ENCODE assay signal across 8 cellular contexts in genomic region chr10:69451209-69451783, GRCh38. TPM values are rescaled to one million over a fixed set of nuclear protein-coding genes. Genes with fewer than 3 reads are reported as not detected.
DNase-seq lines count a peak whose midpoint lies in the region; ATAC-seq, FAIRE-seq and TF ChIP-seq lines count a peak whose summit lies in the region.

TSS of gene TSPAN15 (plus strand) at chr10:69451465. CDS start at chr10:69451595, 130 bp downstream.

- CTCF ChIA-PET in HepG2 (lab: Yijun Ruan, JAX; ENCODE audit: low intra/inter-chr PET ratio, low total read pairs) = no interaction called here

- peaks cover 0 to 3% of the 10 kb centered on the region in 2 experiments; a peak in 2 of 5 replicates for H3K27me3 ChIP-seq in HepG2 (ENCODE audit: control insufficient read depth in 1 of 2, insufficient read depth in 2 of 2, low read length in 2 of 2)

- ATAC-seq in GM18520 (IDR thresholded peaks at IDR 0.05; ENCODE audit: unreplicated experiment) = peak; percentile 69
- peak; percentile 79 for ATAC-seq in HG03108 (IDR thresholded peaks at IDR 0.05; ENCODE audit: unreplicated experiment)
- peak; percentile 92 for ATAC-seq in HepG2

- no peaks in the 10 kb centered on the region for H3K79me2 ChIP-seq in HepG2 (ENCODE audit: insufficient read depth, low read length)

- POLR2A ChIA-PET in HepG2 (lab: Yijun Ruan, JAX) = no interaction called here

- no peak for TF ChIP-seq EP300 in HepG2 (IDR thresholded peaks at IDR 0.05; ENCODE audit: low read depth in 2 of 2, low read length in 2 of 2)
- TF ChIP-seq EP300 in HepG2 (CRISPR knock-in tag; IDR thresholded peaks at IDR 0.05; ENCODE audit: borderline replicate concordance) = no peak

- peak within 1 kb of the TSS; percentile 50 to 74 (median 58) for H3K4me3 ChIP-seq in HepG2 (replicated peaks in 1 of 3; ENCODE audit: insufficient read depth in 1 of 3, low read depth in 2 of 3, low read length in 3 of 3)

- TF ChIP-seq CTCF in HepG2 (CRISPR knock-in tag; IDR thresholded peaks at IDR 0.05) = no peak

- intact Hi-C loops in HepG2 (cut with micrococcal nuclease; ENCODE audit: unreplicated experiment) = no loop called here

- BruUV-seq in HepG2 (replicated peaks; lab: Mats Ljungman, UMichigan) = no TSS peak

- H2AFZ ChIP-seq in HepG2 (ENCODE audit: low read length) = peak within 1 kb of the TSS; percentile 90

- in situ Hi-C loops in HepG2 (cut with HindIII; ENCODE audit: extremely low pct_ligation_motif_present, low pct_unique_long_range_greater_than_20kb) = no loop called here

- no peak for TF ChIP-seq RAD21 in HepG2 (CRISPR knock-in tag; IDR thresholded peaks at IDR 0.05)

- peak within 1 kb of the TSS; percentile 95 for H3K4me2 ChIP-seq in HepG2 (ENCODE audit: low read depth, low read length)

- H3K9ac ChIP-seq in HepG2 (ENCODE audit: insufficient read depth, low read depth, low read length) = peak within 1 kb of the TSS; percentile 40; the same call in 1 of the 2 replicates

- no peak for TF ChIP-seq POLR2A in HepG2 (IDR thresholded peaks at IDR 0.05; ENCODE audit: insufficient read depth in 1 of 2, low read depth in 2 of 2, low read length in 2 of 2)

- H3K4me1 ChIP-seq in HepG2 (ENCODE audit: insufficient read depth, low read length) = peaks cover 47% of the 10 kb centered on the region

- H3K36me3 ChIP-seq in HepG2 (replicated peaks in 1 of 2; ENCODE audit: control insufficient read depth in 1 of 2, insufficient read depth in 2 of 2, low read length in 2 of 2) = no peaks in the 10 kb centered on the region

- FAIRE-seq in HepG2 (lab: Jason Lieb, UNC) = no peak

- H3K9me3 ChIP-seq in HepG2 (ENCODE audit: low read length) = no peaks in the 10 kb centered on the region

- H4K20me1 ChIP-seq in HepG2 (ENCODE audit: insufficient read depth, low read length) = no peaks in the 10 kb centered on the region

- 2% methylated on average over 17 of the region's 45 CpGs for WGBS in HepG2 (ENCODE audit: low lambda C conversion rate)

- DNase-seq in NCI-H460 (ENCODE audit: extremely low read depth, low read depth) (peak; percentile 82), dermis blood vessel endothelial cell (peak; percentile 92), HepG2 (ENCODE audit: low spot score) (peak; percentile 68), dedifferentiated amniotic fluid mesenchymal stem cell (ENCODE audit: extremely low spot score) (no peak)
- peak; percentile 71 to 73 for DNase-seq in activated CD4-positive, alpha-beta T cell treated with anti-CD3 and anti-CD28 coated beads, Interleukin-2, amount 50 U/mL, for 4 hours
- peak; percentile 80 to 86 for DNase-seq in stimulated activated CD4-positive, alpha-beta T cell treated with anti-CD3 and anti-CD28 coated beads, Interleukin-2, amount 100 ng/mL, for 24 hours

- no peak within 1 kb of the TSS for H3K27ac ChIP-seq in HepG2 (ENCODE audit: extremely low read length, insufficient read depth, low read length)

TF ChIP-seq in HepG2, 621 proteins besides CTCF, POLR2A, EP300 and RAD21 (continues in another document):
- TF ChIP-seq ATF4 (CRISPR knock-in tag; IDR thresholded peaks at IDR 0.05) = 0 out of 4 replicates have a peak, but pooled peaks of 1 of the 2 experiments have one; percentile 9
- peak; percentile 91 for TF ChIP-seq NFYC (CRISPR knock-in tag; IDR thresholded peaks at IDR 0.05)
- no peak for TF ChIP-seq SNAPC2 (CRISPR knock-in tag; IDR thresholded peaks at IDR 0.05)
- TF ChIP-seq ZHX2 (IDR thresholded peaks at IDR 0.05; ENCODE audit: low read depth) = no peak
- no peak for TF ChIP-seq ZHX2 (CRISPR knock-in tag; IDR thresholded peaks at IDR 0.05; ENCODE audit: borderline replicate concordance)
- TF ChIP-seq ATF3 (CRISPR knock-in tag; IDR thresholded peaks at IDR 0.05) = no peak
- TF ChIP-seq GABPA (IDR thresholded peaks at IDR 0.05; ENCODE audit: low read depth, low read length) = no peak
- no peak for TF ChIP-seq GABPA (CRISPR knock-in tag; IDR thresholded peaks at IDR 0.05; ENCODE audit: low read depth)
- no peak for TF ChIP-seq ZNF841 (CRISPR knock-in tag; IDR thresholded peaks at IDR 0.05; ENCODE audit: borderline replicate concordance)
- no peak for TF ChIP-seq NPAS2 (CRISPR knock-in tag; IDR thresholded peaks at IDR 0.05; ENCODE audit: borderline replicate concordance)
- no peak for TF ChIP-seq KLF11 (CRISPR knock-in tag; IDR thresholded peaks at IDR 0.05)
- no peak for TF ChIP-seq MAFF (IDR thresholded peaks at IDR 0.05; ENCODE audit: low read depth, low read length)

RNA-seq across cellular contexts. Expression of gene TSPAN15, which starts in this region (rescaled TPM):
- 10.9 and 11.5 TPM in 2 replicates for total RNA-seq in NCI-H460 (2014; rRNA removed; shearing (Covaris generic))
- polyA plus RNA-seq in NCI-H460 (2014; cell fraction: nucleus; rRNA removed) = 24.7 and 34.7 TPM in 2 replicates
- total RNA-seq in dermis blood vessel endothelial cell (108 and 175 TPM in 2 replicates), HepG2 (2016; rRNA removed; fragmentation: Illumina TruSeq; extraction: Trizol) (0.27 and 0.34 TPM in 2 replicates)
- total RNA-seq in HepG2 (2016; cell fraction: cytosol; rRNA removed; fragmentation: Illumina TruSeq; extraction: Trizol; ENCODE audit: low read depth) = 0.61 and 0.88 TPM in 2 replicates
- 0.28 TPM in 2 replicates for total RNA-seq in HepG2 (2016; cell fraction: insoluble cytoplasmic fraction; rRNA removed; fragmentation: Illumina TruSeq; extraction: Trizol)
- 0.62 and 0.80 TPM in 2 replicates for total RNA-seq in HepG2 (2016; cell fraction: membrane; rRNA removed; fragmentation: Illumina TruSeq; extraction: Trizol)
- 0.28 and 1.2 TPM in 2 replicates for total RNA-seq in HepG2 (2016; cell fraction: nucleus; rRNA removed; fragmentation: Illumina TruSeq; extraction: Trizol)
- 3.2 and 5.1 TPM in 2 replicates for polyA plus RNA-seq in HepG2 (2011; rRNA removed)
- 5.3 and 5.4 TPM in 2 replicates for polyA plus RNA-seq in HepG2 (2011; cell fraction: cytosol; rRNA removed)
- polyA plus RNA-seq in HepG2 (2011; cell fraction: nucleus; rRNA removed) = 2.8 and 3.1 TPM in 2 replicates
- 3.9 and 5.4 TPM in 2 replicates for polyA plus RNA-seq in HepG2 (2012)
- polyA plus RNA-seq in HepG2 (2016; cell fraction: cytosol; fragmentation: Illumina TruSeq; extraction: Trizol; ENCODE audit: low read depth) = 0.62 and 0.84 TPM in 2 replicates
- 0.35 and 0.72 TPM in 2 replicates for polyA plus RNA-seq in HepG2 (2016; cell fraction: insoluble cytoplasmic fraction; fragmentation: Illumina TruSeq; extraction: Trizol; ENCODE audit: low read depth)
- polyA plus RNA-seq in HepG2 (2016; cell fraction: membrane; fragmentation: Illumina TruSeq; extraction: Trizol; ENCODE audit: low read depth) = 0.59 and 0.94 TPM in 2 replicates
- polyA plus RNA-seq in HepG2 (2016; cell fraction: nucleus; fragmentation: Illumina TruSeq; extraction: Trizol; ENCODE audit: insufficient read depth, low read depth) = 1.5 and 2.6 TPM in 2 replicates
- 7.5 and 42.0 TPM in 2 replicates for polyA minus RNA-seq in HepG2 (2011; rRNA and poly(A)+ RNA removed; ENCODE audit: low replicate concordance)
- polyA minus RNA-seq in HepG2 (2011; cell fraction: cytosol; rRNA and poly(A)+ RNA removed) = 1.6 and 1.8 TPM in 2 replicates
- polyA minus RNA-seq in HepG2 (2011; cell fraction: nucleus; rRNA and poly(A)+ RNA removed) = 2.8 and 3.5 TPM in 2 replicates
